In genomic region chr7:93575555-93576397, GRCh38 we compare ENCODE assay signal across 12 cellular contexts. TPM values are rescaled to one million over a fixed set of nuclear protein-coding genes. Genes with fewer than 3 reads are reported as not detected.
DNase-seq lines count a peak whose midpoint lies in the region; ATAC-seq and TF ChIP-seq lines count a peak whose summit lies in the region.
"Had no signal": no experiment of that assay in that cellular context is flagged by ENCODE, and none has a peak within 500 bp of the region (broad histone marks: within the 10 kb centered on the region; RNA-seq: fewer than 3 reads in every experiment).

No MANE protein-coding gene starts in this region.

- CTCF ChIA-PET in Panc1 (lab: Charles Lee) = no interaction called here

- H3K27ac ChIP-seq in Panc1 (ENCODE audit: low read length) = no peak overlapping the region
- H3K27ac ChIP-seq: epithelial cell of prostate had no signal

- intact Hi-C loops in Panc1 (cut with micrococcal nuclease; ENCODE audit: unreplicated experiment) = loop anchor here (10.0 kb wide), 1 partner anchor 59 kb away; no protein-coding TSS in a partner anchor

- TF ChIP-seq CTCF in Panc1 (IDR thresholded peaks at IDR 0.05) = no peak

- H3K36me3 ChIP-seq in Panc1 (ENCODE audit: control insufficient read depth, insufficient read depth, low read length) = no peaks in the 10 kb centered on the region

- BruUV-seq in Panc1 (replicated peaks; lab: Mats Ljungman, UMichigan) = no TSS peak

- H3K4me3 ChIP-seq in Panc1 (ENCODE audit: low read depth in 2 of 2, low read length in 2 of 2) (peak overlapping the region in 1 of 2 experiments; percentile 7; a peak in 1 of 4 replicates), iPS-11a (ENCODE audit: low read depth, low read length) (peak overlapping the region; percentile 53)

- no peaks in the 10 kb centered on the region for H3K9me3 ChIP-seq in Panc1 (ENCODE audit: control insufficient read depth, insufficient read depth, low read depth, low read length)

- DNase-seq in EH (ENCODE audit: low read depth) (peak; percentile 4), Panc1 (ENCODE audit: low read depth, low spot score) (no peak), renal cortical epithelial cell (ENCODE audit: low read depth) (peak; percentile 76), anterior cingulate cortex (lab: John Stamatoyannopoulos, UW) (no peak), SKM-1 (lab: John Stamatoyannopoulos, UW; ENCODE audit: unreplicated experiment) (no peak), amygdala (lab: John Stamatoyannopoulos, UW) (no peak)
- DNase-seq in stimulated activated CD4-positive, alpha-beta T cell treated with anti-CD3 and anti-CD28 coated beads, Interleukin-4, amount 100 ng/mL, for 24 hours = no peak
- DNase-seq: activated naive CD8-positive, alpha-beta T cell treated with anti-CD3 and anti-CD28 coated beads, Interleukin-2, amount 50 U/mL, for 24 hours; MV-4-11 had no signal

- POLR2A ChIA-PET in Panc1 (lab: Charles Lee) = no interaction called here

- H3K27me3 ChIP-seq in Panc1 (ENCODE audit: control insufficient read depth, insufficient read depth, low read length) = peaks cover 39% of the 10 kb centered on the region

- peak; percentile 47; the same call in 1 of the 2 replicates for ATAC-seq in Panc1
- ATAC-seq: activated naive CD8-positive, alpha-beta T cell treated with anti-CD3 and anti-CD28 coated beads, Interleukin-2, amount 50 U/mL, for 24 hours; right cardiac atrium had no signal

- in situ Hi-C loops in Panc1 (cut with HindIII; ENCODE audit: low pct_unique_long_range_greater_than_20kb, low sequenced_read_pairs) = no loop called here

- H3K4me1 ChIP-seq in Panc1 (ENCODE audit: control insufficient read depth, insufficient read depth, low read length) = no peaks in the 10 kb centered on the region; the same call in 1 of the 2 replicates

RNA-seq across cellular contexts. Expression of gene CALCR, which starts 1.3 kb away (rescaled TPM):
- total RNA-seq in Panc1 (2021; ENCODE audit: unreplicated experiment) (0.10 TPM), renal cortical epithelial cell (0.17 and 2.8 TPM in 2 replicates)
- polyA plus RNA-seq in Panc1 (2012; ENCODE audit: insufficient read length) = not detected

Comparison
In these comparisons a context has a peak if more than half of its experiments do, and no peak if none do; other contexts are left out.
1. DNase-seq: peak in EH (single experiment) and renal cortical epithelial cell (single experiment); none in Panc1 (single experiment), anterior cingulate cortex (0 of 58), SKM-1 (single experiment), stimulated activated CD4-positive, alpha-beta T cell treated with anti-CD3 and anti-CD28 coated beads, Interleukin-4, amount 100 ng/mL, for 24 hours (single experiment) and amygdala (0 of 56).